Comparison of ENCODE assay signal across 16 cellular contexts in the genomic region with DNA sequence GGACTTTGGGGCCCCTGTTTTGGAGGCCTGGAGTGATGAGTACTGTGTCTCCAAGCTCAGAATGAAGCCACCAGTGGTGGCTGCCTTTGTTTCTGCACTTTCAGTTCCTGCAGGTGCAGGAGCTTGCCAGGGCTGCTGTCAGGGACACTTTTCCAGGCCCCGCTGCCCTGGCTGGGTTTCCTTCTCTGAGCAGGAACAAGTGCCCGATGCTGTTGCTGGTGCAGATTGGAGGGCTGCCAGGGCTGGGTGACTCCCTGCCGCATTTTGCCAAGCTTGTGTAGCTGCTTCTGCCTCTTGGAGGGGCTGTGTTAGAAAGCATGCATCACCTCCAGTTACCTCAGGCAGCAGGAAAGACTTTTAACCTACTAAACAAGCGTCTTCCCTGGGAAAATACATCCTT.
"Had no signal": no experiment of that assay in that cellular context is flagged by ENCODE, and none has a peak within 500 bp of the region (broad histone marks: within the 10 kb centered on the region; RNA-seq: fewer than 3 reads in every experiment).

No MANE protein-coding gene starts in this region.

- H3K4me1 ChIP-seq: heart right ventricle, left ventricle myocardium inferior, right atrium auricular region, stomach had no signal

- H3K27ac Mint-ChIP-seq: endodermal cell; naive thymus-derived CD4-positive, alpha-beta T cell; type B pancreatic cell had no signal

- H3K27me3 ChIP-seq: heart right ventricle, right atrium auricular region, stomach had no signal

- H3K4me3 Mint-ChIP-seq: endodermal cell; naive thymus-derived CD4-positive, alpha-beta T cell; type B pancreatic cell had no signal

- H3K9me3 ChIP-seq: heart right ventricle, left ventricle myocardium inferior, right atrium auricular region, stomach had no signal

- H3K9me3 Mint-ChIP-seq: endodermal cell, type B pancreatic cell had no signal

- H3K27ac ChIP-seq: coronary artery, heart right ventricle, left ventricle myocardium inferior, right atrium auricular region, stomach had no signal

- DNase-seq: effector CD4-positive, alpha-beta T cell; endodermal cell; erythroblast; foreskin melanocyte; islet precursor cell; left ventricle myocardium inferior; mesendoderm; naive thymus-derived CD4-positive, alpha-beta T cell; small intestine; stimulated activated CD4-positive, alpha-beta T cell treated with anti-CD3 and anti-CD28 coated beads, Interleukin-12 subunit alpha, Interleukin-12 subunit beta, amount 100 ng/mL, for 4 hours; stimulated activated naive CD4-positive, alpha-beta T cell; stomach had no signal

- H3K4me1 Mint-ChIP-seq: endodermal cell had no signal

- H3K27me3 Mint-ChIP-seq: naive thymus-derived CD4-positive, alpha-beta T cell; type B pancreatic cell had no signal
